Comparison of ENCODE assay signal across 27 cellular contexts in the genomic region with DNA sequence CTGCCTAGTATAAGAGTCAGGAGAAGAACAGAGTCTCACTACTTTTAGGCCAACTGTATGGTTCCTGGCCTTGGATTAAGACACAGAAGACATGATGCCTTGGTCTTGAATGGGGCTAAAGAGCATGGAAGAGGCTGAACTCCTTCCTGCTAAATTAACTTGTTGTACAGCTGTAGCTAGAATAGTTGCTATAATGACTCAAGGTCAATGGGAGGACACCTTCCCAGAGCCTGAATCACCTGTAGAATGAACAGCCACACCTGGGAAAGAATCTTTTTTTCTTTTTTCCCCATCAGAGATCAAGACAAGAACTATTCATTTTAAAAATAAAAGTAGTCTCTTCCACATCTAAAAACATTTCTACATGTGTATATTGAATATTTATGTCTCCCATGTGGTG.
"Had no signal": no experiment of that assay in that cellular context is flagged by ENCODE, and none has a peak within 500 bp of the region (broad histone marks: within the 10 kb centered on the region; RNA-seq: fewer than 3 reads in every experiment).

No MANE protein-coding gene starts in this region.

- H3K4me3 Mint-ChIP-seq: activated CD4-positive, alpha-beta T cell treated with anti-CD3 and anti-CD28 coated beads for 36 hours; activated CD8-positive, alpha-beta memory T cell treated with anti-CD3 and anti-CD28 coated beads, Interleukin-2, amount 10 ng/mL, durations not matched to agents 7 days and 5 days; activated CD8-positive, alpha-beta T cell treated with anti-CD3 and anti-CD28 coated beads, Interleukin-2, amount 10 ng/mL, durations not matched to agents 7 days and 5 days; activated T-cell treated with anti-CD3 and anti-CD28 coated beads, Interleukin-2, amount 50 U/mL, for 72 hours; naive B cell; stimulated activated naive B cell treated with anti-CD40 and anti-IgM and Interleukin-4, amounts not matched to agents 10 μg/mL and 1 μg/mL and 100 μg/mL, for 72 hours; T-helper 2 cell treated with Interferon-gamma antibody and Interleukin-4, amounts not matched to agents 5 μg/mL and 100 μg/mL, for 36 hours had no signal

- H3K4me2 ChIP-seq: smooth muscle cell had no signal

- H3K27me3 Mint-ChIP-seq: activated CD4-positive, alpha-beta T cell treated with anti-CD3 and anti-CD28 coated beads for 36 hours; activated CD8-positive, alpha-beta memory T cell treated with anti-CD3 and anti-CD28 coated beads, Interleukin-2, amount 10 ng/mL, durations not matched to agents 7 days and 5 days had no signal

- DNase-seq: activated CD4-positive, alpha-beta T cell treated with anti-CD3 and anti-CD28 coated beads for 36 hours; activated CD4-positive, CD25-positive, alpha-beta regulatory T cell; activated CD8-positive, alpha-beta memory T cell treated with anti-CD3 and anti-CD28 coated beads, Interleukin-2, amount 10 ng/mL, durations not matched to agents 7 days and 5 days; activated CD8-positive, alpha-beta T cell treated with anti-CD3 and anti-CD28 coated beads, Interleukin-2, amount 10 ng/mL, durations not matched to agents 7 days and 5 days; activated naive CD4-positive, alpha-beta T cell; activated T-cell treated with anti-CD3 and anti-CD28 coated beads, Interleukin-2, amount 50 U/mL, for 72 hours; cerebellar nuclear complex; colonic mucosa; effector CD8-positive, alpha-beta T cell; foreskin melanocyte; heart right ventricle; left ventricle myocardium inferior; naive B cell; nucleus accumbens; psoas muscle; stimulated activated CD4-positive, alpha-beta T cell treated with anti-CD3 and anti-CD28 coated beads, Interleukin-1b, Interleukin-23, amount 100 ng/mL, for 48 hours; stimulated activated naive B cell treated with anti-CD40 and anti-IgM and Interleukin-4, amounts not matched to agents 10 μg/mL and 1 μg/mL and 100 μg/mL, for 72 hours; T-helper 1 cell had no signal

- H2AFZ ChIP-seq: parathyroid adenoma had no signal

- H3K4me1 Mint-ChIP-seq: activated CD4-positive, alpha-beta T cell treated with anti-CD3 and anti-CD28 coated beads for 36 hours; activated CD8-positive, alpha-beta memory T cell treated with anti-CD3 and anti-CD28 coated beads, Interleukin-2, amount 10 ng/mL, durations not matched to agents 7 days and 5 days; naive B cell; stimulated activated naive B cell treated with anti-CD40 and anti-IgM and Interleukin-4, amounts not matched to agents 10 μg/mL and 1 μg/mL and 100 μg/mL, for 72 hours had no signal

- H3K27ac ChIP-seq: cardiac muscle cell, colonic mucosa, heart right ventricle, left ventricle myocardium inferior, parathyroid adenoma, psoas muscle, right atrium auricular region, tibial nerve had no signal

- H3K4me3 ChIP-seq: cardiac muscle cell, colonic mucosa, heart right ventricle, left ventricle myocardium inferior, lung, psoas muscle, right atrium auricular region, smooth muscle cell, tibial nerve had no signal

- H3K36me3 Mint-ChIP-seq: activated CD8-positive, alpha-beta memory T cell treated with anti-CD3 and anti-CD28 coated beads, Interleukin-2, amount 10 ng/mL, durations not matched to agents 7 days and 5 days; activated naive CD4-positive, alpha-beta T cell treated with anti-CD3 and anti-CD28 coated beads, Interleukin-2, amount 50 U/mL, for 72 hours; stimulated activated naive B cell treated with anti-CD40 and anti-IgM and Interleukin-4, amounts not matched to agents 10 μg/mL and 1 μg/mL and 100 μg/mL, for 72 hours had no signal

- H3K27me3 ChIP-seq: cardiac muscle cell, colonic mucosa, heart right ventricle, right atrium auricular region, tibial nerve had no signal

- H3K79me2 ChIP-seq: parathyroid adenoma had no signal

- H3K9me3 ChIP-seq: colonic mucosa, left ventricle myocardium inferior, psoas muscle, right atrium auricular region, tibial nerve had no signal

- H3K9ac ChIP-seq: parathyroid adenoma had no signal

- H3K9me3 Mint-ChIP-seq: activated naive CD4-positive, alpha-beta T cell treated with anti-CD3 and anti-CD28 coated beads, Interleukin-2, amount 50 U/mL, for 72 hours; stimulated activated naive B cell treated with anti-CD40 and anti-IgM and Interleukin-4, amounts not matched to agents 10 μg/mL and 1 μg/mL and 100 μg/mL, for 72 hours; T-helper 2 cell treated with Interferon-gamma antibody and Interleukin-4, amounts not matched to agents 5 μg/mL and 100 μg/mL, for 36 hours had no signal

- FAIRE-seq: endometrium had no signal

- ATAC-seq: activated CD4-positive, alpha-beta T cell treated with anti-CD3 and anti-CD28 coated beads for 36 hours; activated CD8-positive, alpha-beta memory T cell treated with anti-CD3 and anti-CD28 coated beads, Interleukin-2, amount 10 ng/mL, durations not matched to agents 7 days and 5 days; activated CD8-positive, alpha-beta T cell treated with anti-CD3 and anti-CD28 coated beads, Interleukin-2, amount 10 ng/mL, durations not matched to agents 7 days and 5 days; activated naive CD4-positive, alpha-beta T cell treated with anti-CD3 and anti-CD28 coated beads, Interleukin-2, amount 50 U/mL, for 72 hours; activated T-cell treated with anti-CD3 and anti-CD28 coated beads, Interleukin-2, amount 50 U/mL, for 72 hours; heart right ventricle; psoas muscle; stimulated activated naive B cell treated with anti-CD40 and anti-IgM and Interleukin-4, amounts not matched to agents 10 μg/mL and 1 μg/mL and 100 μg/mL, for 72 hours had no signal

- H3K27ac Mint-ChIP-seq: activated CD4-positive, alpha-beta T cell treated with anti-CD3 and anti-CD28 coated beads for 36 hours; activated CD8-positive, alpha-beta memory T cell treated with anti-CD3 and anti-CD28 coated beads, Interleukin-2, amount 10 ng/mL, durations not matched to agents 7 days and 5 days; activated CD8-positive, alpha-beta T cell treated with anti-CD3 and anti-CD28 coated beads, Interleukin-2, amount 10 ng/mL, durations not matched to agents 7 days and 5 days; activated naive CD4-positive, alpha-beta T cell treated with anti-CD3 and anti-CD28 coated beads, Interleukin-2, amount 50 U/mL, for 72 hours; activated T-cell treated with anti-CD3 and anti-CD28 coated beads, Interleukin-2, amount 50 U/mL, for 72 hours; naive B cell; stimulated activated naive B cell treated with anti-CD40 and anti-IgM and Interleukin-4, amounts not matched to agents 10 μg/mL and 1 μg/mL and 100 μg/mL, for 72 hours; T-helper 2 cell treated with Interferon-gamma antibody and Interleukin-4, amounts not matched to agents 5 μg/mL and 100 μg/mL, for 36 hours had no signal

- H3K4me1 ChIP-seq: colonic mucosa, heart right ventricle, left ventricle myocardium inferior, parathyroid adenoma, psoas muscle, right atrium auricular region, tibial nerve had no signal

- H3K36me3 ChIP-seq: cardiac muscle cell, colonic mucosa, heart right ventricle, left ventricle myocardium inferior, right atrium auricular region, tibial nerve had no signal
